2 cellular contexts compared by ENCODE assay signal in genomic region chrX:97633798-97634197, GRCh38.
TF ChIP-seq lines count a peak whose summit lies in the region.

No MANE protein-coding gene starts in this region.

TF ChIP-seq in liver, 16 proteins besides CTCF, POLR2A, EP300 and RAD21 (continued from another document):
- TF ChIP-seq, protein P1, sequence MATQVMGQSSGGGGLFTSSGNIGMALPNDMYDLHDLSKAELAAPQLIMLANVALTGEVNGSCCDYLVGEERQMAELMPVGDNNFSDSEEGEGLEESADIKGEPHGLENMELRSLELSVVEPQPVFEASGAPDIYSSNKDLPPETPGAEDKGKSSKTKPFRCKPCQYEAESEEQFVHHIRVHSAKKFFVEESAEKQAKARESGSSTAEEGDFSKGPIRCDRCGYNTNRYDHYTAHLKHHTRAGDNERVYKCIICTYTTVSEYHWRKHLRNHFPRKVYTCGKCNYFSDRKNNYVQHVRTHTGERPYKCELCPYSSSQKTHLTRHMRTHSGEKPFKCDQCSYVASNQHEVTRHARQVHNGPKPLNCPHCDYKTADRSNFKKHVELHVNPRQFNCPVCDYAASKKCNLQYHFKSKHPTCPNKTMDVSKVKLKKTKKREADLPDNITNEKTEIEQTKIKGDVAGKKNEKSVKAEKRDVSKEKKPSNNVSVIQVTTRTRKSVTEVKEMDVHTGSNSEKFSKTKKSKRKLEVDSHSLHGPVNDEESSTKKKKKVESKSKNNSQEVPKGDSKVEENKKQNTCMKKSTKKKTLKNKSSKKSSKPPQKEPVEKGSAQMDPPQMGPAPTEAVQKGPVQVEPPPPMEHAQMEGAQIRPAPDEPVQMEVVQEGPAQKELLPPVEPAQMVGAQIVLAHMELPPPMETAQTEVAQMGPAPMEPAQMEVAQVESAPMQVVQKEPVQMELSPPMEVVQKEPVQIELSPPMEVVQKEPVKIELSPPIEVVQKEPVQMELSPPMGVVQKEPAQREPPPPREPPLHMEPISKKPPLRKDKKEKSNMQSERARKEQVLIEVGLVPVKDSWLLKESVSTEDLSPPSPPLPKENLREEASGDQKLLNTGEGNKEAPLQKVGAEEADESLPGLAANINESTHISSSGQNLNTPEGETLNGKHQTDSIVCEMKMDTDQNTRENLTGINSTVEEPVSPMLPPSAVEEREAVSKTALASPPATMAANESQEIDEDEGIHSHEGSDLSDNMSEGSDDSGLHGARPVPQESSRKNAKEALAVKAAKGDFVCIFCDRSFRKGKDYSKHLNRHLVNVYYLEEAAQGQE (IDR thresholded peaks at IDR 0.05) = no peak
- TF ChIP-seq FOXA2 (IDR thresholded peaks at IDR 0.05) (no peak), JUND (IDR thresholded peaks at IDR 0.05) (no peak), HNF4G (IDR thresholded peaks at IDR 0.05) (peak; percentile 38), YY1 (IDR thresholded peaks at IDR 0.05) (no peak), RXRA (IDR thresholded peaks at IDR 0.05) (no peak), GABPA (IDR thresholded peaks at IDR 0.05 in 1 of 2, conservative IDR thresholded peaks at IDR 0.05 in 1 of 2) (no peak), TAF1 (conservative IDR thresholded peaks at IDR 0.05) (no peak), EGR1 (IDR thresholded peaks at IDR 0.05; ENCODE audit: low read depth in 2 of 2) (no peak), NR2F2 (IDR thresholded peaks at IDR 0.05) (no peak)
- TF ChIP-seq, protein P2, sequence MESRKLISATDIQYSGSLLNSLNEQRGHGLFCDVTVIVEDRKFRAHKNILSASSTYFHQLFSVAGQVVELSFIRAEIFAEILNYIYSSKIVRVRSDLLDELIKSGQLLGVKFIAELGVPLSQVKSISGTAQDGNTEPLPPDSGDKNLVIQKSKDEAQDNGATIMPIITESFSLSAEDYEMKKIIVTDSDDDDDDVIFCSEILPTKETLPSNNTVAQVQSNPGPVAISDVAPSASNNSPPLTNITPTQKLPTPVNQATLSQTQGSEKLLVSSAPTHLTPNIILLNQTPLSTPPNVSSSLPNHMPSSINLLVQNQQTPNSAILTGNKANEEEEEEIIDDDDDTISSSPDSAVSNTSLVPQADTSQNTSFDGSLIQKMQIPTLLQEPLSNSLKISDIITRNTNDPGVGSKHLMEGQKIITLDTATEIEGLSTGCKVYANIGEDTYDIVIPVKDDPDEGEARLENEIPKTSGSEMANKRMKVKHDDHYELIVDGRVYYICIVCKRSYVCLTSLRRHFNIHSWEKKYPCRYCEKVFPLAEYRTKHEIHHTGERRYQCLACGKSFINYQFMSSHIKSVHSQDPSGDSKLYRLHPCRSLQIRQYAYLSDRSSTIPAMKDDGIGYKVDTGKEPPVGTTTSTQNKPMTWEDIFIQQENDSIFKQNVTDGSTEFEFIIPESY (IDR thresholded peaks at IDR 0.05) = no peak
- TF ChIP-seq, protein P3, sequence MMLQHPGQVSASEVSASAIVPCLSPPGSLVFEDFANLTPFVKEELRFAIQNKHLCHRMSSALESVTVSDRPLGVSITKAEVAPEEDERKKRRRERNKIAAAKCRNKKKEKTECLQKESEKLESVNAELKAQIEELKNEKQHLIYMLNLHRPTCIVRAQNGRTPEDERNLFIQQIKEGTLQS (IDR thresholded peaks at IDR 0.05) = no peak
- TF ChIP-seq, protein P4, sequence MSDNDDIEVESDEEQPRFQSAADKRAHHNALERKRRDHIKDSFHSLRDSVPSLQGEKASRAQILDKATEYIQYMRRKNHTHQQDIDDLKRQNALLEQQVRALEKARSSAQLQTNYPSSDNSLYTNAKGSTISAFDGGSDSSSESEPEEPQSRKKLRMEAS (IDR thresholded peaks at IDR 0.05) = peak; percentile 20

TF ChIP-seq in HepG2, 621 proteins besides CTCF, POLR2A, EP300 and RAD21 (continued from another document):
- TF ChIP-seq ZBTB46 (CRISPR knock-in tag; IDR thresholded peaks at IDR 0.05; ENCODE audit: borderline replicate concordance) = no peak
- TF ChIP-seq RARA (CRISPR knock-in tag; IDR thresholded peaks at IDR 0.05) = no peak
- TF ChIP-seq SMAD3 (CRISPR knock-in tag; IDR thresholded peaks at IDR 0.05) = no peak
- no peak for TF ChIP-seq HNF4A (CRISPR knock-in tag; IDR thresholded peaks at IDR 0.05)
- TF ChIP-seq HNF4G (IDR thresholded peaks at IDR 0.05; ENCODE audit: borderline replicate concordance, low read depth, low read length) = no peak
- TF ChIP-seq HNF4G (CRISPR knock-in tag; IDR thresholded peaks at IDR 0.05; ENCODE audit: borderline replicate concordance, low read depth) = no peak
- no peak for TF ChIP-seq ZNF569 (CRISPR knock-in tag; IDR thresholded peaks at IDR 0.05; ENCODE audit: borderline replicate concordance)
- no peak for TF ChIP-seq ZNF3 (CRISPR knock-in tag; IDR thresholded peaks at IDR 0.05)
